In genomic region chr1:171740356-171740863, GRCh38 we compare ENCODE assay signal across 8 cellular contexts. TPM values are rescaled to one million over a fixed set of nuclear protein-coding genes. Genes with fewer than 3 reads are reported as not detected.
DNase-seq lines count a peak whose midpoint lies in the region; ATAC-seq, FAIRE-seq and TF ChIP-seq lines count a peak whose summit lies in the region.

No MANE protein-coding gene starts in this region.

- no peak overlapping the region for H3K18ac ChIP-seq in trophoblast cell (ENCODE audit: low read length)

- no peak overlapping the region for H3K14ac ChIP-seq in trophoblast cell (ENCODE audit: low read length)

- H3K27ac Mint-ChIP-seq in activated CD4-positive, alpha-beta T cell treated with anti-CD3 and anti-CD28 coated beads for 36 hours = peak overlapping the region; percentile 87
- peak overlapping the region; percentile 98 for H3K27ac Mint-ChIP-seq in stimulated activated memory B cell treated with anti-CD40 and anti-IgM and Interleukin-4, amounts not matched to agents 10 μg/mL and 1 μg/mL and 100 μg/mL, for 72 hours

- WGBS in trophoblast cell (ENCODE audit: extremely low coverage, insufficient coverage, insufficient read length) = no CpG with 5 or more reads among the region's 2 CpGs

- no peak overlapping the region for H3K23ac ChIP-seq in trophoblast cell (ENCODE audit: low read length)

- peaks cover 12% of the 10 kb centered on the region for H3K79me1 ChIP-seq in trophoblast cell (ENCODE audit: low read length)

- H4K91ac ChIP-seq in trophoblast cell (ENCODE audit: low read depth, low read length) = no peak overlapping the region

- no peaks in the 10 kb centered on the region for H3K27me3 ChIP-seq in trophoblast cell (ENCODE audit: insufficient read depth, low read length)

- peaks cover 17% of the 10 kb centered on the region for H3K36me3 Mint-ChIP-seq in activated CD4-positive, alpha-beta T cell treated with anti-CD3 and anti-CD28 coated beads for 36 hours (ENCODE audit: low read depth)
- peaks cover 15% of the 10 kb centered on the region for H3K36me3 Mint-ChIP-seq in stimulated activated memory B cell treated with anti-CD40 and anti-IgM and Interleukin-4, amounts not matched to agents 10 μg/mL and 1 μg/mL and 100 μg/mL, for 72 hours

- POLR2A ChIA-PET in activated CD4-positive, alpha-beta T cell treated with anti-CD3 and anti-CD28 coated beads for 36 hours (lab: Charles Lee) = interaction anchor here (0.9 kb wide), 1 partner anchor 41 kb away, joined by 3 read pairs; the partner anchor contains the start of gene METTL13

- peaks cover 1% of the 10 kb centered on the region for H3K9me3 ChIP-seq in trophoblast cell (ENCODE audit: insufficient read depth, low read depth, low read length)

- FAIRE-seq in TTC549 (lab: Jason Lieb, UNC) = peak; percentile 92
- no peak for FAIRE-seq in urothelium cell line (lab: Jason Lieb, UNC)

- H2BK5ac ChIP-seq in trophoblast cell (ENCODE audit: low read depth, low read length, poor library complexity) = no peak overlapping the region

- no peak overlapping the region for H4K8ac ChIP-seq in trophoblast cell (ENCODE audit: low read depth, low read length)

- H2BK12ac ChIP-seq in trophoblast cell (ENCODE audit: low read length) = no peak overlapping the region

- H3K4me3 ChIP-seq in fibroblast of the aortic adventitia (ENCODE audit: low read depth, low read length) = peak overlapping the region; percentile 95
- no peak overlapping the region for H3K4me3 ChIP-seq in trophoblast cell (ENCODE audit: low read depth, low read length)

- no peak overlapping the region for H3K9ac ChIP-seq in trophoblast cell (ENCODE audit: low read length)

- H4K12ac ChIP-seq in trophoblast cell (ENCODE audit: low read depth, low read length) = no peak overlapping the region

- H3K4me1 ChIP-seq in trophoblast cell (ENCODE audit: control insufficient read depth in 1 of 2, insufficient read depth in 2 of 2, low read length in 2 of 2) = no peaks in the 10 kb centered on the region

- no peaks in the 10 kb centered on the region for H3K9me3 Mint-ChIP-seq in activated CD4-positive, alpha-beta T cell treated with anti-CD3 and anti-CD28 coated beads for 36 hours (ENCODE audit: low read depth)
- H3K9me3 Mint-ChIP-seq in stimulated activated memory B cell treated with anti-CD40 and anti-IgM and Interleukin-4, amounts not matched to agents 10 μg/mL and 1 μg/mL and 100 μg/mL, for 72 hours = no peaks in the 10 kb centered on the region

- CTCF ChIA-PET in activated CD4-positive, alpha-beta T cell treated with anti-CD3 and anti-CD28 coated beads for 36 hours (lab: Charles Lee) = interaction anchor here (0.8 to 2.6 kb wide), 7 partner anchors 8 to 427 kb away, joined by 3 to 11 read pairs (median 6); partner anchors contain the start of gene FMO4

- no peak for TF ChIP-seq CTCF in fibroblast of the aortic adventitia (IDR thresholded peaks at IDR 0.05; ENCODE audit: insufficient read depth, low read length)

- no peaks in the 10 kb centered on the region for H3K27me3 Mint-ChIP-seq in activated CD4-positive, alpha-beta T cell treated with anti-CD3 and anti-CD28 coated beads for 36 hours
- H3K27me3 Mint-ChIP-seq in stimulated activated memory B cell treated with anti-CD40 and anti-IgM and Interleukin-4, amounts not matched to agents 10 μg/mL and 1 μg/mL and 100 μg/mL, for 72 hours = no peaks in the 10 kb centered on the region

- no peak overlapping the region for H2AK5ac ChIP-seq in trophoblast cell (ENCODE audit: low read length)

- no peak overlapping the region for H2AFZ ChIP-seq in trophoblast cell (ENCODE audit: insufficient read depth, low read length, poor library complexity)

- peaks cover 5% of the 10 kb centered on the region for H3K79me2 ChIP-seq in trophoblast cell (ENCODE audit: control insufficient read depth, insufficient read depth, low read length, poor library complexity)

- no peak overlapping the region for H3K27ac ChIP-seq in trophoblast cell (ENCODE audit: low read depth, low read length)

- H3K4me1 Mint-ChIP-seq in activated CD4-positive, alpha-beta T cell treated with anti-CD3 and anti-CD28 coated beads for 36 hours = peaks cover 43% of the 10 kb centered on the region
- H3K4me1 Mint-ChIP-seq in stimulated activated memory B cell treated with anti-CD40 and anti-IgM and Interleukin-4, amounts not matched to agents 10 μg/mL and 1 μg/mL and 100 μg/mL, for 72 hours = peaks cover 30% of the 10 kb centered on the region

- H3K4ac ChIP-seq in trophoblast cell (ENCODE audit: low read depth, low read length) = no peak overlapping the region

- H2BK120ac ChIP-seq in trophoblast cell (ENCODE audit: insufficient read depth, low read length, poor library complexity) = no peak overlapping the region

- no peak for ATAC-seq in activated CD4-positive, alpha-beta T cell treated with anti-CD3 and anti-CD28 coated beads for 36 hours
- ATAC-seq in stimulated activated memory B cell treated with anti-CD40 and anti-IgM and Interleukin-4, amounts not matched to agents 10 μg/mL and 1 μg/mL and 100 μg/mL, for 72 hours = no peak

- intact Hi-C loops in activated CD4-positive, alpha-beta T cell treated with anti-CD3 and anti-CD28 coated beads for 36 hours (cut with DNase I, micrococcal nuclease) = loop anchor here (5.0 to 10.0 kb wide), 8 partner anchors 83 to 1208 kb away; partner anchors contain the start of genes DNM3 (in 1 of the 2), FMO4 (in 1 of the 2), GORAB (in 1 of the 2) and PIGC (in 1 of the 2)

- no peak overlapping the region for H3K4me2 ChIP-seq in trophoblast cell (ENCODE audit: low read length)

- peaks cover 4 to 6% of the 10 kb centered on the region in 2 experiments for H3K36me3 ChIP-seq in trophoblast cell (ENCODE audit: control insufficient read depth in 1 of 2, insufficient read depth in 2 of 2, low read length in 2 of 2)

- no peak for DNase-seq in activated CD4-positive, alpha-beta T cell treated with anti-CD3 and anti-CD28 coated beads for 36 hours
- DNase-seq in activated CD4-positive, alpha-beta T cell treated with anti-CD3 and anti-CD28 coated beads for 1 hour = no peak
- DNase-seq in fibroblast of the aortic adventitia (ENCODE audit: low read depth) (peak; percentile 26), trophoblast cell (no peak), mucosa of gallbladder (ENCODE audit: low spot score) (no peak), urothelium cell line (ENCODE audit: low spot score) (no peak)

- H3K4me3 Mint-ChIP-seq in activated CD4-positive, alpha-beta T cell treated with anti-CD3 and anti-CD28 coated beads for 36 hours = peak overlapping the region; percentile 92
- H3K4me3 Mint-ChIP-seq in stimulated activated memory B cell treated with anti-CD40 and anti-IgM and Interleukin-4, amounts not matched to agents 10 μg/mL and 1 μg/mL and 100 μg/mL, for 72 hours = no peak overlapping the region

RNA-seq across cellular contexts. Expression of gene VAMP4, which starts 1.5 kb away (rescaled TPM):
- total RNA-seq in activated CD4-positive, alpha-beta T cell treated with anti-CD3 and anti-CD28 coated beads for 36 hours = 10 to 100 TPM in 1 of 2 experiments, 1 to 10 TPM in 1; 9.7 to 11.6 TPM
- 10.7 and 15.5 TPM in 2 replicates for total RNA-seq in fibroblast of the aortic adventitia (ENCODE audit: low replicate concordance)
- 3.7 and 4.1 TPM in 2 replicates for polyA plus RNA-seq in trophoblast cell (2013)
- 14.2 TPM for total RNA-seq in mucosa of gallbladder

RNA-seq across cellular contexts. Expression of gene METTL13, which starts 41.0 kb away (rescaled TPM):
- 10 to 100 TPM; 41.1 to 52.9 TPM for total RNA-seq in activated CD4-positive, alpha-beta T cell treated with anti-CD3 and anti-CD28 coated beads for 36 hours
- total RNA-seq in fibroblast of the aortic adventitia (ENCODE audit: low replicate concordance) (15.8 and 19.6 TPM in 2 replicates), mucosa of gallbladder (25.6 TPM)
- 12.7 TPM in 2 replicates for polyA plus RNA-seq in trophoblast cell (2013)
